ENCODE assay signal across 23 cellular contexts in the genomic region with DNA sequence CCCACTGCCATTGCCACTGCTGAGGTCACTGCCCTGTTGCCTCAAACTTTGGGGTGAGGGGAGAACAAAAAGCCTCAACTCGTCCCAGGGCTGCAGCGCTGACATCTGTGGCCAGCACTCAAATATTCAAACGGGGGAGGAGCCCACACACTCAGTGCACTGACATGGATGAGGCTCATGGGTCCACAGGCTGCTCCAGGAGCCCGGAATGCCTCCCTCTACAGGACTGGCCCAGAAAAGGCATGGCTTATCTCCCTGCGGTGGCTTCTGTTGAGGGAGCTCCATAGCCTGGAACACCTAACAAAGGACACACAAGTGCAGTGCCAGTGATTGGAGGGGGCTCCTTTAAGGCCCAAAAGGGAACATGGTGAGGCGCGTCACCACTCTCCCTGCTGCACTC.
A peak's percentile ranks its signal among the peaks of the same experiment; 100 is the strongest.
DNase-seq lines count a peak whose midpoint lies in the region; ATAC-seq, FAIRE-seq and TF ChIP-seq lines count a peak whose summit lies in the region.
"Had no signal": no experiment of that assay in that cellular context is flagged by ENCODE, and none has a peak within 500 bp of the region (broad histone marks: within the 10 kb centered on the region; RNA-seq: fewer than 3 reads in every experiment).

No MANE protein-coding gene starts in this region.

- CTCF ChIA-PET in SK-N-SH (lab: Yijun Ruan, JAX) = no interaction called here
- CTCF ChIA-PET in HepG2 (lab: Yijun Ruan, JAX; ENCODE audit: low intra/inter-chr PET ratio, low total read pairs) = no interaction called here

- no peak overlapping the region for H3K4me2 ChIP-seq in SK-N-SH
- H3K4me2 ChIP-seq in HepG2 (ENCODE audit: low read depth, low read length) = no peak overlapping the region
- H3K4me2 ChIP-seq: A549, hepatocyte, smooth muscle cell had no signal

- H3K9ac ChIP-seq in SK-N-SH = no peak overlapping the region
- H3K9ac ChIP-seq in HepG2 (ENCODE audit: insufficient read depth, low read depth, low read length) = no peak overlapping the region

- ATAC-seq in SK-N-SH treated with all-trans-retinoic acid at 6 μM for 48 hours (peak; percentile 50; the same call in 1 of the 3 replicates), HepG2 (peak; percentile 91), omental fat pad (ENCODE audit: low FRiP score) (no peak), GM21576 (IDR thresholded peaks at IDR 0.05; ENCODE audit: unreplicated experiment) (no peak)
- ATAC-seq: A549; activated CD4-positive, alpha-beta T cell treated with anti-CD3 and anti-CD28 coated beads for 36 hours; activated T-helper 17 cell treated with anti-CD3 and anti-CD28 coated beads, Interleukin-2, amount 50 U/mL, for 72 hours; HCT116; PC-3 had no signal

- DNase-seq in SK-N-SH (no peak), WERI-Rb-1 (peak; percentile 15), HepG2 (ENCODE audit: low spot score) (peak; percentile 3), omental fat pad (ENCODE audit: low spot score) (no peak), AML-193 (lab: John Stamatoyannopoulos, UW) (no peak), GM03348 (ENCODE audit: low spot score) (no peak)
- DNase-seq: activated CD4-positive, alpha-beta T cell treated with anti-CD3 and anti-CD28 coated beads for 36 hours; effector CD4-positive, alpha-beta T cell; KBM-7; NCI-H1694 treated with DMSO at 0.1 percent for 48 hours; PC-3; SHP77 treated with DMSO at 0.1 percent for 48 hours; stimulated activated naive CD4-positive, alpha-beta T cell had no signal

- in situ Hi-C loops in HepG2 (cut with HindIII; ENCODE audit: extremely low pct_ligation_motif_present, low pct_unique_long_range_greater_than_20kb) = no loop called here

- TF ChIP-seq EP300 in SK-N-SH (IDR thresholded peaks at IDR 0.05; ENCODE audit: borderline replicate concordance in 1 of 2, low read depth in 1 of 2, low read length in 1 of 2) = no peak
- TF ChIP-seq EP300 in HepG2 (IDR thresholded peaks at IDR 0.05; ENCODE audit: low read depth in 2 of 2, low read length in 2 of 2) = no peak
- no peak for TF ChIP-seq EP300 in HepG2 (CRISPR knock-in tag; IDR thresholded peaks at IDR 0.05; ENCODE audit: borderline replicate concordance)

- H3K4me3 ChIP-seq in SK-N-SH (ENCODE audit: low read depth in 2 of 2, low read length in 1 of 2) (no peak overlapping the region), WERI-Rb-1 (ENCODE audit: low read depth, low read length) (no peak overlapping the region), HepG2 (replicated peaks in 1 of 3; ENCODE audit: insufficient read depth in 1 of 3, low read depth in 2 of 3, low read length in 3 of 3) (no peak overlapping the region)
- H3K4me3 ChIP-seq: A549, hepatocyte, smooth muscle cell had no signal

- no peaks in the 10 kb centered on the region for H3K79me2 ChIP-seq in SK-N-SH (ENCODE audit: insufficient read depth)
- no peaks in the 10 kb centered on the region for H3K79me2 ChIP-seq in HepG2 (ENCODE audit: insufficient read depth, low read length)
- H3K79me2 ChIP-seq: hepatocyte had no signal

- H3K9me3 ChIP-seq in SK-N-SH = no peaks in the 10 kb centered on the region
- H3K9me3 ChIP-seq in WERI-Rb-1 (ENCODE audit: severe bottlenecking) = no peaks in the 10 kb centered on the region
- H3K9me3 ChIP-seq in HepG2 (ENCODE audit: low read length) = no peaks in the 10 kb centered on the region
- H3K9me3 ChIP-seq: A549, neutrophil had no signal

- no peaks in the 10 kb centered on the region for H3F3A ChIP-seq in SK-N-SH (replicated peaks; ENCODE audit: insufficient read depth)

- intact Hi-C loops in HepG2 (cut with micrococcal nuclease; ENCODE audit: unreplicated experiment) = no loop called here

- TF ChIP-seq CTCF in SK-N-SH (IDR thresholded peaks at IDR 0.05) = no peak; the same call in 1 of the 2 replicates
- peak; percentile 31 for TF ChIP-seq CTCF in WERI-Rb-1 (IDR thresholded peaks at IDR 0.05; ENCODE audit: low read depth, low read length)
- TF ChIP-seq CTCF in HepG2 (CRISPR knock-in tag; IDR thresholded peaks at IDR 0.05) = no peak
- no peak for TF ChIP-seq CTCF in omental fat pad (IDR thresholded peaks at IDR 0.05)

- 62% methylated on average over 7 of the region's 7 CpGs for WGBS in SK-N-SH (ENCODE audit: low lambda C conversion rate)
- 60% methylated on average over 3 of the region's 7 CpGs for whole genome bisulfite sequencing in HepG2 (ENCODE audit: low lambda C conversion rate)

- H3K27ac ChIP-seq in SK-N-SH (ENCODE audit: low read depth in 2 of 2, low read length in 1 of 2) = no peak overlapping the region
- H3K27ac ChIP-seq in WERI-Rb-1 = no peak overlapping the region
- no peak overlapping the region for H3K27ac ChIP-seq in HepG2 (ENCODE audit: extremely low read length, insufficient read depth, low read length)
- H3K27ac ChIP-seq: A549, hepatocyte, neutrophil had no signal

- no peaks in the 10 kb centered on the region for H3K9me2 ChIP-seq in SK-N-SH

- H3K4me1 ChIP-seq in SK-N-SH (ENCODE audit: control insufficient read depth in 1 of 2, insufficient read depth in 2 of 2, low read depth in 1 of 2, low read length in 1 of 2) (no peaks in the 10 kb centered on the region), HepG2 (ENCODE audit: insufficient read depth, low read length) (no peaks in the 10 kb centered on the region)
- H3K4me1 ChIP-seq: A549 had no signal

- no peak for TF ChIP-seq POLR2A in HepG2 (IDR thresholded peaks at IDR 0.05; ENCODE audit: insufficient read depth in 1 of 2, low read depth in 2 of 2, low read length in 2 of 2)

- H2AFZ ChIP-seq in SK-N-SH (ENCODE audit: low read depth) = no peak overlapping the region
- no peak overlapping the region for H2AFZ ChIP-seq in HepG2 (ENCODE audit: low read length)
- H2AFZ ChIP-seq: hepatocyte had no signal

- TF ChIP-seq RAD21 in SK-N-SH (IDR thresholded peaks at IDR 0.05; ENCODE audit: low read length) = no peak
- TF ChIP-seq RAD21 in HepG2 (CRISPR knock-in tag; IDR thresholded peaks at IDR 0.05) = no peak

- no TSS peak for BruUV-seq in HepG2 (replicated peaks; lab: Mats Ljungman, UMichigan)

- POLR2A ChIA-PET in SK-N-SH (lab: Yijun Ruan, JAX) = no interaction called here
- POLR2A ChIA-PET in HepG2 (lab: Yijun Ruan, JAX) = no interaction called here

- FAIRE-seq in HepG2 (lab: Jason Lieb, UNC) = no peak
- FAIRE-seq: A549, astrocyte, keratinocyte had no signal

- H3K36me3 ChIP-seq in SK-N-SH (replicated peaks in 1 of 2; ENCODE audit: control insufficient read depth in 1 of 2, insufficient read depth in 2 of 2, low read length in 1 of 2) (no peaks in the 10 kb centered on the region), WERI-Rb-1 (no peaks in the 10 kb centered on the region), HepG2 (replicated peaks in 1 of 2; ENCODE audit: control insufficient read depth in 1 of 2, insufficient read depth in 2 of 2, low read length in 2 of 2) (no peaks in the 10 kb centered on the region)
- H3K36me3 ChIP-seq: neutrophil had no signal

- H4K20me1 ChIP-seq in SK-N-SH (ENCODE audit: insufficient read depth) (no peaks in the 10 kb centered on the region), HepG2 (ENCODE audit: insufficient read depth, low read length) (no peaks in the 10 kb centered on the region)

- no peaks in the 10 kb centered on the region for H3K27me3 ChIP-seq in SK-N-SH (ENCODE audit: insufficient read depth)
- no peaks in the 10 kb centered on the region for H3K27me3 ChIP-seq in WERI-Rb-1 (ENCODE audit: insufficient read depth, low read depth, severe bottlenecking)
- H3K27me3 ChIP-seq in HepG2 (ENCODE audit: control insufficient read depth in 1 of 2, insufficient read depth in 2 of 2, low read length in 2 of 2) = no peaks in the 10 kb centered on the region
- H3K27me3 ChIP-seq: hepatocyte, neutrophil had no signal

TF ChIP-seq in SK-N-SH treated with all-trans-retinoic acid at 6 μM for 48 hours, 23 proteins besides CTCF, POLR2A, EP300 and RAD21 (continues in another document):
- TF ChIP-seq ZFP3 (CRISPR knock-in tag; IDR thresholded peaks at IDR 0.05) (no peak), ARNTL (CRISPR knock-in tag; IDR thresholded peaks at IDR 0.05; ENCODE audit: borderline replicate concordance, low read depth) (no peak)
- TF ChIP-seq, protein P1, sequence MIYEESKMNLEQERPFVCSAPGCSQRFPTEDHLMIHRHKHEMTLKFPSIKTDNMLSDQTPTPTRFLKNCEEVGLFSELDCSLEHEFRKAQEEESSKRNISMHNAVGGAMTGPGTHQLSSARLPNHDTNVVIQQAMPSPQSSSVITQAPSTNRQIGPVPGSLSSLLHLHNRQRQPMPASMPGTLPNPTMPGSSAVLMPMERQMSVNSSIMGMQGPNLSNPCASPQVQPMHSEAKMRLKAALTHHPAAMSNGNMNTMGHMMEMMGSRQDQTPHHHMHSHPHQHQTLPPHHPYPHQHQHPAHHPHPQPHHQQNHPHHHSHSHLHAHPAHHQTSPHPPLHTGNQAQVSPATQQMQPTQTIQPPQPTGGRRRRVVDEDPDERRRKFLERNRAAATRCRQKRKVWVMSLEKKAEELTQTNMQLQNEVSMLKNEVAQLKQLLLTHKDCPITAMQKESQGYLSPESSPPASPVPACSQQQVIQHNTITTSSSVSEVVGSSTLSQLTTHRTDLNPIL (CRISPR knock-in tag; IDR thresholded peaks at IDR 0.05; ENCODE audit: low read depth) = no peak

TF ChIP-seq in SK-N-SH, 30 proteins besides CTCF, POLR2A, EP300 and RAD21 (continues in another document):
- no peak for TF ChIP-seq GABPA (IDR thresholded peaks at IDR 0.05; ENCODE audit: low read depth)
- no peak for TF ChIP-seq SMC3 (IDR thresholded peaks at IDR 0.05; ENCODE audit: low read depth, low read length)
- TF ChIP-seq POLR2AphosphoS5 (IDR thresholded peaks at IDR 0.05; ENCODE audit: low read depth, low read length) = no peak
- no peak for TF ChIP-seq RCOR1 (IDR thresholded peaks at IDR 0.05; ENCODE audit: low read length)
- TF ChIP-seq MEF2A (IDR thresholded peaks at IDR 0.05; ENCODE audit: borderline replicate concordance, low read depth) = no peak
- no peak for TF ChIP-seq EZH2phosphoT487 (IDR thresholded peaks at IDR 0.05; ENCODE audit: borderline replicate concordance, low read depth)
- TF ChIP-seq MXI1 (IDR thresholded peaks at IDR 0.05; ENCODE audit: low read depth, low read length) = no peak

TF ChIP-seq in HepG2, 621 proteins besides CTCF, POLR2A, EP300 and RAD21 (continues in another document):
- no peak for TF ChIP-seq JUND (CRISPR knock-in tag; IDR thresholded peaks at IDR 0.05)
- TF ChIP-seq, protein P2, sequence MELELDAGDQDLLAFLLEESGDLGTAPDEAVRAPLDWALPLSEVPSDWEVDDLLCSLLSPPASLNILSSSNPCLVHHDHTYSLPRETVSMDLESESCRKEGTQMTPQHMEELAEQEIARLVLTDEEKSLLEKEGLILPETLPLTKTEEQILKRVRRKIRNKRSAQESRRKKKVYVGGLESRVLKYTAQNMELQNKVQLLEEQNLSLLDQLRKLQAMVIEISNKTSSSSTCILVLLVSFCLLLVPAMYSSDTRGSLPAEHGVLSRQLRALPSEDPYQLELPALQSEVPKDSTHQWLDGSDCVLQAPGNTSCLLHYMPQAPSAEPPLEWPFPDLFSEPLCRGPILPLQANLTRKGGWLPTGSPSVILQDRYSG (CRISPR knock-in tag; IDR thresholded peaks at IDR 0.05) = no peak

Comparison
In these comparisons a context has a peak if more than half of its experiments do, and no peak if none do; other contexts are left out.
1. ATAC-seq: peak in SK-N-SH treated with all-trans-retinoic acid at 6 μM for 48 hours (single experiment) and HepG2 (single experiment); none in omental fat pad (single experiment) and GM21576 (single experiment).
2. DNase-seq: peak in WERI-Rb-1 (single experiment) and HepG2 (single experiment); none in SK-N-SH (single experiment), omental fat pad (single experiment), AML-193 (0 of 2) and GM03348 (single experiment).